ENCODE assay signal across 1 cellular context in the genomic region with DNA sequence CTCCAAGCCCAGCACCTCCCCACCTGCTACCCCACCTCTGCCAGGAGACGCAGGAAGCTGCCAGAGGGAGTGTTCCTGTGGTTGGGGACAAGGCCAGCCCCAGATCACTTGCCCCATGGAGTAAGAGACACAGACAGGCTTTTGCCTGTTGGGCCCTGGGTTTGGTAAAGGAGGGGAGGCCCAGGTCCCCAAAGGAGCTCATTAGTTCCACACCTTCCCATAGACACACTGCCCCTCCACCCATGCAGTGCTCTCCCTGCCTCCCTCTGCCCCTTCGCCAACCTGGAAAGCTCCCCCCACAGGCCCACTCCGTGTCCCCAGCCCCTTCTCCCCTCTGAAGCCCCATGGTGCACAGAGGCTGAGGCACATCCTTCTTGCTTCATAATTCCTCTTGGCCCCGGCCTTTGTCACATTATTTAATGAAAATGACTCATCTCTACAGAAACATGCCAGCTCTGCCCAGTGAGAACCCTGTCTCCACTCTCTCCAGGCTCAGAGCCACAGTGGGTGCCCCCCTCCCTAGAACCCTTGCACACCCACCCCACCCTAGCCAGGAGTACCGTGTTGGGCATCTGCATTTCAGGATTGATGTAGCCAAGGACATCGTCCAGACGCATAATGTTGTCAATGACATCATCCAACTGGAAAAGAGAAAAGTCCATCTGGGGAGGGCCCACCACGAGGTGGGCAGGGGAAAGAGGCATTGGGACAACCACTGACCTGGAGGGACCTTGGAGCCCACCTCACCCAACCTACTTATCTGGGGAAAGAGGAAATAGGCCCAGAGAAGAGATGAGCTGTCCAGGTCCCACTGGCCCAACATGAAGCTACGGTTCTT.
TF ChIP-seq lines count a peak whose summit lies in the region.

No MANE protein-coding gene starts in this region.

TF ChIP-seq in HepG2, 621 proteins besides CTCF, POLR2A, EP300 and RAD21:
- TF ChIP-seq ZNF432 (CRISPR knock-in tag; IDR thresholded peaks at IDR 0.05; ENCODE audit: borderline replicate concordance) (no peak), SRSF4 (IDR thresholded peaks at IDR 0.05; ENCODE audit: low read depth, low read length, poor library complexity, severe bottlenecking) (no peak), ATF7 (IDR thresholded peaks at IDR 0.05) (peak; percentile 85), ATF7 (CRISPR knock-in tag; IDR thresholded peaks at IDR 0.05) (no peak)
